Comparison of ENCODE assay signal across 12 cellular contexts in the genomic region with DNA sequence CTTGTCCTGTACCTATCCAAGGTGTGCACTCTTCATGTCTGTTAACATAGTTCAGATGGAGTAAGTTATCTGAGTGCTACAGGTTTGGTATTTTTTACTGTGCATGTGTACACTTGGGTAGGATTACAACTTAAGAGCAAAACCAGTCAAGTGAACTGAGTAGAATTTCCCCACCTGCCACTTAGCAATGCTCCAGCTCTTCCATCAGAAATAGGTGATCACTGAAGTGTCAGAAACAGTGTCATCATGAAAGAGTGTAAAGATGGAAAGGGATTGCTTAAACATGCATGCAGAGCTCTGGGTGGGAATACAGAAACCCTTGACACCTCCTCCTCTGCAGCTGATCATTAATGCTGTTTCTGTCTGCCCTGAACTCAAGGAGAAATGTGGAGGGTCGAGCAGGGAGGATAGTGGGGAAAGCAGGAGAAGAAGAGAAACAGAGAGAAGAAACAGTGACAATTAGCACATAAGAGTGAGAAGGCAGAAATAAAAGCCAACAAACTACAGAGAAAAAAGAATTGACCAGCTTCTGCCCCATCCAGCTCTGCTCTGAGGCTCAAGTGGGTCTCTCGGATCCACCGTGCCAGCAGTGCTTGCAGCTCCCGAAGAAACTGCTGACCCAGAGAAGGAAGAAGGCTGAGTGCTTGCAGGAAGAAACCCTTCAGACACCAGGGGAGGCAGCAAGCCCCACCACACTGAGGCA. TPM values are rescaled to one million over a fixed set of nuclear protein-coding genes. Genes with fewer than 3 reads are reported as not detected.
DNase-seq lines count a peak whose midpoint lies in the region; ATAC-seq lines count a peak whose summit lies in the region.
"Had no signal": no experiment of that assay in that cellular context is flagged by ENCODE, and none has a peak within 500 bp of the region (broad histone marks: within the 10 kb centered on the region; RNA-seq: fewer than 3 reads in every experiment).

No MANE protein-coding gene starts in this region.

- H3K27ac Mint-ChIP-seq in activated CD4-positive, alpha-beta memory T cell treated with anti-CD3 and anti-CD28 coated beads for 36 hours = peak overlapping the region; percentile 59
- H3K27ac Mint-ChIP-seq in activated CD4-positive, alpha-beta memory T cell treated with anti-CD3 and anti-CD28 coated beads, Interleukin-2, amount 10 ng/mL, durations not matched to agents 7 days and 5 days = no peak overlapping the region
- H3K27ac Mint-ChIP-seq in activated naive CD8-positive, alpha-beta T cell treated with anti-CD3 and anti-CD28 coated beads, Interleukin-2, amount 10 ng/mL, durations not matched to agents 7 days and 5 days = peak overlapping the region; percentile 87
- H3K27ac Mint-ChIP-seq in stimulated activated memory B cell treated with anti-CD40 and anti-IgM and Interleukin-4, amounts not matched to agents 10 μg/mL and 1 μg/mL and 100 μg/mL, for 72 hours = peak overlapping the region; percentile 75

- H3K9me3 ChIP-seq in KOPT-K1 (ENCODE audit: insufficient read depth, low read length, poor library complexity, severe bottlenecking) = no peaks in the 10 kb centered on the region
- H3K9me3 ChIP-seq: prostate gland had no signal

- H3K27me3 Mint-ChIP-seq in activated CD4-positive, alpha-beta memory T cell treated with anti-CD3 and anti-CD28 coated beads for 36 hours = no peaks in the 10 kb centered on the region
- H3K27me3 Mint-ChIP-seq in activated CD4-positive, alpha-beta memory T cell treated with anti-CD3 and anti-CD28 coated beads, Interleukin-2, amount 10 ng/mL, durations not matched to agents 7 days and 5 days = no peaks in the 10 kb centered on the region
- no peaks in the 10 kb centered on the region for H3K27me3 Mint-ChIP-seq in activated naive CD8-positive, alpha-beta T cell treated with anti-CD3 and anti-CD28 coated beads, Interleukin-2, amount 10 ng/mL, durations not matched to agents 7 days and 5 days
- no peaks in the 10 kb centered on the region for H3K27me3 Mint-ChIP-seq in stimulated activated memory B cell treated with anti-CD40 and anti-IgM and Interleukin-4, amounts not matched to agents 10 μg/mL and 1 μg/mL and 100 μg/mL, for 72 hours

- no peak overlapping the region for H3K4me3 Mint-ChIP-seq in activated CD4-positive, alpha-beta memory T cell treated with anti-CD3 and anti-CD28 coated beads for 36 hours
- H3K4me3 Mint-ChIP-seq in activated CD4-positive, alpha-beta memory T cell treated with anti-CD3 and anti-CD28 coated beads, Interleukin-2, amount 10 ng/mL, durations not matched to agents 7 days and 5 days = no peak overlapping the region
- peak overlapping the region; percentile 46 for H3K4me3 Mint-ChIP-seq in activated naive CD8-positive, alpha-beta T cell treated with anti-CD3 and anti-CD28 coated beads, Interleukin-2, amount 10 ng/mL, durations not matched to agents 7 days and 5 days
- no peak overlapping the region for H3K4me3 Mint-ChIP-seq in stimulated activated memory B cell treated with anti-CD40 and anti-IgM and Interleukin-4, amounts not matched to agents 10 μg/mL and 1 μg/mL and 100 μg/mL, for 72 hours

- POLR2A ChIA-PET in activated CD4-positive, alpha-beta memory T cell treated with anti-CD3 and anti-CD28 coated beads for 36 hours (lab: Charles Lee) = interaction anchor here (0.8 kb wide), 1 partner anchor 310 kb away, joined by 3 read pairs; no protein-coding TSS in a partner anchor
- POLR2A ChIA-PET in activated CD4-positive, alpha-beta memory T cell treated with anti-CD3 and anti-CD28 coated beads, Interleukin-2, amount 10 ng/mL, durations not matched to agents 7 days and 5 days (lab: Charles Lee) = interaction anchor here (1.1 to 1.3 kb wide), 3 partner anchors 11 to 299 kb away, joined by 3 to 6 read pairs (median 3); a partner anchor contains a TSS
- POLR2A ChIA-PET in activated naive CD8-positive, alpha-beta T cell treated with anti-CD3 and anti-CD28 coated beads, Interleukin-2, amount 10 ng/mL, durations not matched to agents 7 days and 5 days (lab: Charles Lee) = interaction anchor here (1.0 to 2.9 kb wide), 3 partner anchors 11 to 41 kb away, joined by 3 to 14 read pairs (median 4); a partner anchor contains a TSS

- H3K36me3 ChIP-seq in KOPT-K1 (ENCODE audit: insufficient read depth, low read length) = 0 out of 2 replicates have a peak, but pooled peaks cover 5% of the 10 kb centered on the region
- H3K36me3 ChIP-seq: prostate gland had no signal

- H3K27ac ChIP-seq in KOPT-K1 (ENCODE audit: low read depth, low read length, poor library complexity, severe bottlenecking) = peak overlapping the region; percentile 70
- H3K27ac ChIP-seq: prostate gland had no signal

- H3K9me3 Mint-ChIP-seq in activated CD4-positive, alpha-beta memory T cell treated with anti-CD3 and anti-CD28 coated beads for 36 hours = peaks cover 2% of the 10 kb centered on the region
- H3K9me3 Mint-ChIP-seq in activated CD4-positive, alpha-beta memory T cell treated with anti-CD3 and anti-CD28 coated beads, Interleukin-2, amount 10 ng/mL, durations not matched to agents 7 days and 5 days = no peaks in the 10 kb centered on the region
- peaks cover 1% of the 10 kb centered on the region for H3K9me3 Mint-ChIP-seq in activated naive CD8-positive, alpha-beta T cell treated with anti-CD3 and anti-CD28 coated beads, Interleukin-2, amount 10 ng/mL, durations not matched to agents 7 days and 5 days
- no peaks in the 10 kb centered on the region for H3K9me3 Mint-ChIP-seq in stimulated activated memory B cell treated with anti-CD40 and anti-IgM and Interleukin-4, amounts not matched to agents 10 μg/mL and 1 μg/mL and 100 μg/mL, for 72 hours

- intact Hi-C loops in activated CD4-positive, alpha-beta memory T cell treated with anti-CD3 and anti-CD28 coated beads for 36 hours (cut with micrococcal nuclease) = no loop called here
- intact Hi-C loops in Right ventricle myocardium superior (cut with DNase I) = no loop called here

- H3K4me1 Mint-ChIP-seq in activated CD4-positive, alpha-beta memory T cell treated with anti-CD3 and anti-CD28 coated beads for 36 hours (ENCODE audit: low read depth) = peaks cover 28% of the 10 kb centered on the region
- H3K4me1 Mint-ChIP-seq in activated CD4-positive, alpha-beta memory T cell treated with anti-CD3 and anti-CD28 coated beads, Interleukin-2, amount 10 ng/mL, durations not matched to agents 7 days and 5 days = peaks cover 34% of the 10 kb centered on the region
- peaks cover 38% of the 10 kb centered on the region for H3K4me1 Mint-ChIP-seq in activated naive CD8-positive, alpha-beta T cell treated with anti-CD3 and anti-CD28 coated beads, Interleukin-2, amount 10 ng/mL, durations not matched to agents 7 days and 5 days
- H3K4me1 Mint-ChIP-seq in stimulated activated memory B cell treated with anti-CD40 and anti-IgM and Interleukin-4, amounts not matched to agents 10 μg/mL and 1 μg/mL and 100 μg/mL, for 72 hours = peaks cover 41% of the 10 kb centered on the region

- H3K36me3 Mint-ChIP-seq in activated CD4-positive, alpha-beta memory T cell treated with anti-CD3 and anti-CD28 coated beads for 36 hours = peaks cover 4% of the 10 kb centered on the region
- peaks cover 10% of the 10 kb centered on the region for H3K36me3 Mint-ChIP-seq in activated CD4-positive, alpha-beta memory T cell treated with anti-CD3 and anti-CD28 coated beads, Interleukin-2, amount 10 ng/mL, durations not matched to agents 7 days and 5 days (ENCODE audit: low read depth)
- peaks cover 28% of the 10 kb centered on the region for H3K36me3 Mint-ChIP-seq in activated naive CD8-positive, alpha-beta T cell treated with anti-CD3 and anti-CD28 coated beads, Interleukin-2, amount 10 ng/mL, durations not matched to agents 7 days and 5 days
- no peaks in the 10 kb centered on the region for H3K36me3 Mint-ChIP-seq in stimulated activated memory B cell treated with anti-CD40 and anti-IgM and Interleukin-4, amounts not matched to agents 10 μg/mL and 1 μg/mL and 100 μg/mL, for 72 hours

- DNase-seq in activated CD4-positive, alpha-beta memory T cell treated with anti-CD3 and anti-CD28 coated beads for 36 hours = no peak
- DNase-seq in activated CD4-positive, alpha-beta memory T cell treated with anti-CD3 and anti-CD28 coated beads, Interleukin-2, amount 10 ng/mL, durations not matched to agents 7 days and 5 days = no peak
- no peak for DNase-seq in activated naive CD8-positive, alpha-beta T cell treated with anti-CD3 and anti-CD28 coated beads, Interleukin-2, amount 10 ng/mL, durations not matched to agents 7 days and 5 days
- no peak for DNase-seq in Right ventricle myocardium superior
- DNase-seq: Calu3, foreskin melanocyte, NCI-H1092 had no signal

- ATAC-seq in activated naive CD8-positive, alpha-beta T cell treated with anti-CD3 and anti-CD28 coated beads, Interleukin-2, amount 10 ng/mL, durations not matched to agents 7 days and 5 days (ENCODE audit: low read depth) = no peak
- ATAC-seq in stimulated activated memory B cell treated with anti-CD40 and anti-IgM and Interleukin-4, amounts not matched to agents 10 μg/mL and 1 μg/mL and 100 μg/mL, for 72 hours = no peak
- ATAC-seq in HG03354 (IDR thresholded peaks at IDR 0.05; ENCODE audit: poor library complexity, severe bottlenecking, unreplicated experiment) = no peak
- ATAC-seq in GM19351 (IDR thresholded peaks at IDR 0.05; ENCODE audit: unreplicated experiment) = no peak
- no peak for ATAC-seq in Right ventricle myocardium superior (ENCODE audit: poor library complexity)

- CTCF ChIA-PET in activated CD4-positive, alpha-beta memory T cell treated with anti-CD3 and anti-CD28 coated beads for 36 hours (lab: Charles Lee) = interaction anchor here (0.9 to 1.2 kb wide), 2 partner anchors 171 to 324 kb away, joined by 3 to 5 read pairs; no protein-coding TSS in a partner anchor
- CTCF ChIA-PET in activated CD4-positive, alpha-beta memory T cell treated with anti-CD3 and anti-CD28 coated beads, Interleukin-2, amount 10 ng/mL, durations not matched to agents 7 days and 5 days (lab: Charles Lee) = interaction anchor here (0.9 kb wide), 1 partner anchor 44 kb away, joined by 3 read pairs; no protein-coding TSS in a partner anchor

RNA-seq across cellular contexts. Expression of a gene that starts 11.5 kb away (rescaled TPM):
- 100 to 1,000 TPM; 102 to 104 TPM for total RNA-seq in activated CD4-positive, alpha-beta memory T cell treated with anti-CD3 and anti-CD28 coated beads for 36 hours
- 10 to 100 TPM; 78.0 to 83.8 TPM for total RNA-seq in activated CD4-positive, alpha-beta memory T cell treated with anti-CD3 and anti-CD28 coated beads, Interleukin-2, amount 10 ng/mL, durations not matched to agents 7 days and 5 days
- total RNA-seq in activated naive CD8-positive, alpha-beta T cell treated with anti-CD3 and anti-CD28 coated beads, Interleukin-2, amount 10 ng/mL, durations not matched to agents 7 days and 5 days = 10 to 100 TPM; 79.4 to 82.9 TPM
- total RNA-seq in Right ventricle myocardium superior = 4.3 TPM

RNA-seq across cellular contexts. Expression of a gene that starts 47.0 kb away (rescaled TPM):
- under 1 TPM; 0.14 to 0.19 TPM for total RNA-seq in activated CD4-positive, alpha-beta memory T cell treated with anti-CD3 and anti-CD28 coated beads for 36 hours
- 1 to 10 TPM; 2.9 to 3.6 TPM for total RNA-seq in activated CD4-positive, alpha-beta memory T cell treated with anti-CD3 and anti-CD28 coated beads, Interleukin-2, amount 10 ng/mL, durations not matched to agents 7 days and 5 days
- total RNA-seq in activated naive CD8-positive, alpha-beta T cell treated with anti-CD3 and anti-CD28 coated beads, Interleukin-2, amount 10 ng/mL, durations not matched to agents 7 days and 5 days = under 1 TPM in 1 of 2 experiments, not detected in 1; 0.08 TPM
- total RNA-seq in Right ventricle myocardium superior = 1.0 TPM

Comparison
In these comparisons a context has a peak if more than half of its experiments do, and no peak if none do; other contexts are left out.
1. RNA of a gene that starts 11.5 kb away (total RNA-seq): 102 to 104 TPM in activated CD4-positive, alpha-beta memory T cell treated with anti-CD3 and anti-CD28 coated beads for 36 hours, 78.0 to 83.8 TPM in activated CD4-positive, alpha-beta memory T cell treated with anti-CD3 and anti-CD28 coated beads, Interleukin-2, amount 10 ng/mL, durations not matched to agents 7 days and 5 days and 79.4 to 82.9 TPM in activated naive CD8-positive, alpha-beta T cell treated with anti-CD3 and anti-CD28 coated beads, Interleukin-2, amount 10 ng/mL, durations not matched to agents 7 days and 5 days; 4.3 TPM in Right ventricle myocardium superior (single experiment); every median in the first group is over 10 times any median in the second.